8 cellular contexts compared by ENCODE assay signal in genomic region chr6:33585403-33586107, GRCh38. TPM values are rescaled to one million over a fixed set of nuclear protein-coding genes. Genes with fewer than 3 reads are reported as not detected.
DNase-seq lines count a peak whose midpoint lies in the region; ATAC-seq and TF ChIP-seq lines count a peak whose summit lies in the region.

No MANE protein-coding gene starts in this region.

- H2BK15ac ChIP-seq in neuronal stem cell (ENCODE audit: low read length), result no peak overlapping the region

- DNase-seq in KG1 (lab: John Stamatoyannopoulos, UW) (peak; percentile 76), RPMI7951 (ENCODE audit: low read depth) (peak; percentile 68), fibroblast of pulmonary artery (ENCODE audit: low read depth) (peak; percentile 79), neuronal stem cell (ENCODE audit: low spot score) (peak; percentile 78), suprapubic skin (ENCODE audit: low spot score in 2 of 2) (peak; percentile 87 to 89)
- DNase-seq in activated T-helper 1 cell treated with anti-CD3 and anti-CD28 coated beads, Interleukin-2, amount 50 U/mL, for 16 hours (ENCODE audit: low read depth in 1 of 2, low spot score in 1 of 2), result peak; percentile 73 to 79

- H3K9me3 ChIP-seq in neuronal stem cell (replicated peaks in 1 of 2; ENCODE audit: control insufficient read depth in 2 of 2, insufficient read depth in 1 of 2, low read depth in 1 of 2, low read length in 2 of 2) (no peaks in the 10 kb centered on the region), suprapubic skin (no peaks in the 10 kb centered on the region)

- H4K8ac ChIP-seq in neuronal stem cell (ENCODE audit: low read depth, low read length), result no peak overlapping the region

- no peak overlapping the region for H2BK5ac ChIP-seq in neuronal stem cell (ENCODE audit: low read length)

- TF ChIP-seq CTCF in C4-2B (conservative IDR thresholded peaks at IDR 0.05) (peak; percentile 95), fibroblast of pulmonary artery (IDR thresholded peaks at IDR 0.05; ENCODE audit: low read length, missing control alignments) (peak; percentile 97), suprapubic skin (IDR thresholded peaks at IDR 0.05) (peak; percentile 92 to 98)

- no peak overlapping the region for H3K23ac ChIP-seq in neuronal stem cell (ENCODE audit: low read depth, low read length, poor library complexity)

- TF ChIP-seq EP300 in suprapubic skin (IDR thresholded peaks at IDR 0.05), result no peak

- H3K14ac ChIP-seq in neuronal stem cell (ENCODE audit: low read length), result no peak overlapping the region

- H2AK5ac ChIP-seq in neuronal stem cell (ENCODE audit: low read depth, low read length), result peak overlapping the region; percentile 36

- H3K36me3 ChIP-seq in neuronal stem cell (replicated peaks in 1 of 2; ENCODE audit: control insufficient read depth in 2 of 2, insufficient read depth in 2 of 2, low read length in 2 of 2) (no peaks in the 10 kb centered on the region), suprapubic skin (no peaks in the 10 kb centered on the region)

- H4K91ac ChIP-seq in neuronal stem cell (ENCODE audit: low read depth, low read length, poor library complexity), result no peak overlapping the region

- H3K4me1 ChIP-seq in neuronal stem cell (ENCODE audit: control insufficient read depth in 2 of 2, insufficient read depth in 1 of 2, low read depth in 1 of 2, low read length in 2 of 2) (peaks cover 2 to 7% of the 10 kb centered on the region in 2 donors), suprapubic skin (peaks cover 21% of the 10 kb centered on the region)

- TF ChIP-seq POLR2A in suprapubic skin (IDR thresholded peaks at IDR 0.05), result no peak

- no peaks in the 10 kb centered on the region for H3K79me1 ChIP-seq in neuronal stem cell (ENCODE audit: low read depth, low read length)

- WGBS in neuronal stem cell (ENCODE audit: extremely low coverage in 2 of 2, insufficient read length in 2 of 2, insufficient replicate concordance in 1 of 2), 2 donors, result no CpG with 5 or more reads among the region's 14 CpGs
- WGBS in suprapubic skin, result 0% methylated on average over 1 of the region's 14 CpGs

- H3K4me2 ChIP-seq in neuronal stem cell (ENCODE audit: insufficient read depth, low read length, poor library complexity, severe bottlenecking), result peak overlapping the region; percentile 26

- H3K9ac ChIP-seq in neuronal stem cell (ENCODE audit: low read depth, low read length, poor library complexity), result no peak overlapping the region

- H2BK120ac ChIP-seq in neuronal stem cell (ENCODE audit: low read depth, low read length), result no peak overlapping the region

- no peak overlapping the region for H3K18ac ChIP-seq in neuronal stem cell (ENCODE audit: low read length)

- H2BK12ac ChIP-seq in neuronal stem cell (ENCODE audit: low read length), result no peak overlapping the region

- H3K4me3 ChIP-seq in fibroblast of pulmonary artery (replicated peaks; ENCODE audit: low read depth, low read length) (no peak overlapping the region), neuronal stem cell (ENCODE audit: low read length in 2 of 2) (peak overlapping the region in 1 of 2 donors; percentile 22), suprapubic skin (no peak overlapping the region)

- no peak overlapping the region for H3K4ac ChIP-seq in neuronal stem cell (ENCODE audit: low read length)

- H3K27me3 ChIP-seq in neuronal stem cell (ENCODE audit: control insufficient read depth in 3 of 3, insufficient read depth in 3 of 3, low read depth in 1 of 3, low read length in 3 of 3), result peaks cover 1 to 8% (median 2%) of the 10 kb centered on the region in 3 experiments
- H3K27me3 ChIP-seq in suprapubic skin, result no peaks in the 10 kb centered on the region

- ATAC-seq in GM19351 (IDR thresholded peaks at IDR 0.05; ENCODE audit: unreplicated experiment), result peak; percentile 68

- peak overlapping the region; percentile 88 for H2AFZ ChIP-seq in neuronal stem cell (ENCODE audit: low read length)

- no peak overlapping the region for H3K27ac ChIP-seq in C4-2B
- no peak overlapping the region for H3K27ac ChIP-seq in neuronal stem cell (replicated peaks; ENCODE audit: low read length)
- no peak overlapping the region for H3K27ac ChIP-seq in suprapubic skin

RNA-seq across cellular contexts. Expression of gene BAK1, which starts 5.5 kb away (rescaled TPM):
- total RNA-seq in RPMI7951 (2014; rRNA removed; shearing (Covaris generic)), result 26.4 and 34.8 TPM in 2 replicates
- 14.5 TPM for polyA plus RNA-seq in neuronal stem cell (2013, experiment 1 of 2)
- polyA plus RNA-seq in neuronal stem cell (2013, experiment 2 of 2), result 14.1 TPM
- total RNA-seq in suprapubic skin, result 10 to 100 TPM; 12.6 to 15.0 (median 14.3) TPM

RNA-seq across cellular contexts. Expression of gene ITPR3, which starts 35.6 kb away (rescaled TPM):
- total RNA-seq in RPMI7951 (2014; rRNA removed; shearing (Covaris generic)), result 24.4 and 27.9 TPM in 2 replicates
- 1.4 TPM for polyA plus RNA-seq in neuronal stem cell (2013, experiment 1 of 2)
- 1.4 TPM for polyA plus RNA-seq in neuronal stem cell (2013, experiment 2 of 2)
- total RNA-seq in suprapubic skin, result 100 to 1,000 TPM; 174 to 206 (median 199) TPM
